In genomic region chr14:88499225-88499624, GRCh38 we compare ENCODE assay signal across 25 cellular contexts. TPM values are rescaled to one million over a fixed set of nuclear protein-coding genes. Genes with fewer than 3 reads are reported as not detected.
"Had no signal": no experiment of that assay in that cellular context is flagged by ENCODE, and none has a peak within 500 bp of the region (broad histone marks: within the 10 kb centered on the region; RNA-seq: fewer than 3 reads in every experiment).

No MANE protein-coding gene starts in this region.

- H3K36me3 ChIP-seq: ovary, uterus had no signal

- ATAC-seq: left cardiac atrium; left lobe of liver; naive thymus-derived CD8-positive, alpha-beta T cell; right lobe of liver; stimulated activated memory B cell treated with anti-CD40 and anti-IgM and Interleukin-4, amounts not matched to agents 10 μg/mL and 1 μg/mL and 100 μg/mL, for 72 hours; stimulated activated naive CD8-positive, alpha-beta T cell treated with anti-CD3 and anti-CD28 coated beads, Interleukin-15, amount 100 ng/mL, for 72 hours had no signal

- H3K9me3 Mint-ChIP-seq: naive thymus-derived CD8-positive, alpha-beta T cell; nephron progenitor cell; stimulated activated memory B cell treated with anti-CD40 and anti-IgM and Interleukin-4, amounts not matched to agents 10 μg/mL and 1 μg/mL and 100 μg/mL, for 72 hours; stimulated activated naive CD8-positive, alpha-beta T cell treated with anti-CD3 and anti-CD28 coated beads, Interleukin-15, amount 100 ng/mL, for 72 hours had no signal

- H3K36me3 Mint-ChIP-seq: naive thymus-derived CD8-positive, alpha-beta T cell; stimulated activated memory B cell treated with anti-CD40 and anti-IgM and Interleukin-4, amounts not matched to agents 10 μg/mL and 1 μg/mL and 100 μg/mL, for 72 hours had no signal

- H3K4me2 ChIP-seq: smooth muscle cell had no signal

- H3K4me1 Mint-ChIP-seq: stimulated activated memory B cell treated with anti-CD40 and anti-IgM and Interleukin-4, amounts not matched to agents 10 μg/mL and 1 μg/mL and 100 μg/mL, for 72 hours; stimulated activated naive CD8-positive, alpha-beta T cell treated with anti-CD3 and anti-CD28 coated beads, Interleukin-15, amount 100 ng/mL, for 72 hours had no signal

- DNase-seq: hippocampal formation; kidney glomerular epithelial cell; left cardiac atrium; lower lobe of right lung; mammary epithelial cell; mesenchymal stem cell; midbrain; naive thymus-derived CD8-positive, alpha-beta T cell; nephron progenitor cell; ovary; right lobe of liver; stimulated activated CD4-positive, alpha-beta T cell treated with anti-CD3 and anti-CD28 coated beads, Interleukin-1b, Interleukin-23, amount 100 ng/mL, for 48 hours; stimulated activated CD4-positive, alpha-beta T cell treated with anti-CD3 and anti-CD28 coated beads, Interleukin-2, amount 100 ng/mL, for 48 hours; stimulated activated CD4-positive, alpha-beta T cell treated with anti-CD3 and anti-CD28 coated beads, Interleukin-4, amount 100 ng/mL, for 4 hours; stimulated activated CD8-positive, alpha-beta memory T cell treated with anti-CD3 and anti-CD28 coated beads, Interleukin-4, amount 100 ng/mL, for 48 hours; stimulated activated naive CD4-positive, alpha-beta T cell treated with Interleukin-2 at 50 U/mL for 16 hours; stimulated activated naive CD8-positive, alpha-beta T cell treated with anti-CD3 and anti-CD28 coated beads, Interleukin-15, amount 100 ng/mL, for 72 hours; substantia nigra; uterus had no signal

- H3K27me3 ChIP-seq: ovary, right atrium auricular region, right lobe of liver, tibial nerve, uterus had no signal

- H3K4me3 ChIP-seq: lower lobe of right lung, ovary, right atrium auricular region, right lobe of liver, smooth muscle cell, tibial nerve, uterus had no signal

- H3K27ac Mint-ChIP-seq: naive thymus-derived CD8-positive, alpha-beta T cell; nephron progenitor cell; progenitor cell of endocrine pancreas; stimulated activated memory B cell treated with anti-CD40 and anti-IgM and Interleukin-4, amounts not matched to agents 10 μg/mL and 1 μg/mL and 100 μg/mL, for 72 hours; stimulated activated naive CD8-positive, alpha-beta T cell treated with anti-CD3 and anti-CD28 coated beads, Interleukin-15, amount 100 ng/mL, for 72 hours had no signal

- H3K9me3 ChIP-seq: lower lobe of right lung, ovary, right atrium auricular region, right lobe of liver, tibial nerve, uterus had no signal

- H3K27ac ChIP-seq: lower lobe of right lung, ovary, right atrium auricular region, right lobe of liver, uterus had no signal

- H3K27me3 Mint-ChIP-seq: progenitor cell of endocrine pancreas had no signal

- H3K4me1 ChIP-seq: lower lobe of right lung, right atrium auricular region, right lobe of liver, uterus had no signal

- H3K4me3 Mint-ChIP-seq: naive thymus-derived CD8-positive, alpha-beta T cell; nephron progenitor cell; stimulated activated memory B cell treated with anti-CD40 and anti-IgM and Interleukin-4, amounts not matched to agents 10 μg/mL and 1 μg/mL and 100 μg/mL, for 72 hours; stimulated activated naive CD8-positive, alpha-beta T cell treated with anti-CD3 and anti-CD28 coated beads, Interleukin-15, amount 100 ng/mL, for 72 hours had no signal

RNA-seq across cellular contexts. Expression of gene PTPN21, which starts 55.6 kb away (rescaled TPM):
- total RNA-seq: naive thymus-derived CD8-positive, alpha-beta T cell had no signal
- polyA plus RNA-seq: naive thymus-derived CD8-positive, alpha-beta T cell had no signal
